13 cellular contexts compared by ENCODE assay signal in genomic region chr2:197296861-197297260, GRCh38. TPM values are rescaled to one million over a fixed set of nuclear protein-coding genes. Genes with fewer than 3 reads are reported as not detected.
DNase-seq lines count a peak whose midpoint lies in the region; ATAC-seq and TF ChIP-seq lines count a peak whose summit lies in the region.
"Had no signal": no experiment of that assay in that cellular context is flagged by ENCODE, and none has a peak within 500 bp of the region (broad histone marks: within the 10 kb centered on the region; RNA-seq: fewer than 3 reads in every experiment).

No MANE protein-coding gene starts in this region.

- H3K4me1 ChIP-seq in DOHH2 (ENCODE audit: control insufficient read depth, low read length) = peaks cover 100% of the 10 kb centered on the region
- H3K4me1 ChIP-seq in Loucy (ENCODE audit: insufficient read depth, low read length, poor library complexity, severe bottlenecking) = peaks cover 69% of the 10 kb centered on the region
- H3K4me1 ChIP-seq: prostate gland had no signal

- H3K9me3 Mint-ChIP-seq in activated CD8-positive, alpha-beta T cell treated with anti-CD3 and anti-CD28 coated beads for 36 hours = peaks cover 21% of the 10 kb centered on the region
- peaks cover 0 to under 1% of the 10 kb centered on the region in 2 donors for H3K9me3 Mint-ChIP-seq in natural killer cell

- CTCF ChIA-PET in activated CD8-positive, alpha-beta T cell treated with anti-CD3 and anti-CD28 coated beads for 36 hours (lab: Charles Lee) = interaction anchor here (0.6 to 3.4 kb wide), 7 partner anchors 8 to 1130 kb away, joined by 3 to 15 read pairs (median 6); no protein-coding TSS in a partner anchor

- no peak for ATAC-seq in activated CD8-positive, alpha-beta T cell treated with anti-CD3 and anti-CD28 coated beads for 36 hours
- no peak for ATAC-seq in natural killer cell
- ATAC-seq in left lobe of liver = no peak
- ATAC-seq: HCT116 had no signal

- H3K4me2 ChIP-seq in DOHH2 (ENCODE audit: low read length) (peak overlapping the region; percentile 91), Loucy (ENCODE audit: low read depth, low read length, poor library complexity, severe bottlenecking) (peak overlapping the region; percentile 73)

- H3K4me1 Mint-ChIP-seq in activated CD8-positive, alpha-beta T cell treated with anti-CD3 and anti-CD28 coated beads for 36 hours (ENCODE audit: low read depth) = peaks cover 95% of the 10 kb centered on the region
- H3K4me1 Mint-ChIP-seq in natural killer cell = peaks cover 95 to 99% of the 10 kb centered on the region in 2 donors

- H3K4me3 Mint-ChIP-seq in activated CD8-positive, alpha-beta T cell treated with anti-CD3 and anti-CD28 coated beads for 36 hours = peak overlapping the region; percentile 81
- peak overlapping the region; percentile 74 for H3K4me3 Mint-ChIP-seq in natural killer cell

- peak overlapping the region; percentile 95 for H3K27ac Mint-ChIP-seq in activated CD8-positive, alpha-beta T cell treated with anti-CD3 and anti-CD28 coated beads for 36 hours
- peak overlapping the region; percentile 94 to 97 for H3K27ac Mint-ChIP-seq in natural killer cell

- H3K4me3 ChIP-seq in DOHH2 (ENCODE audit: low read length) (peak overlapping the region; percentile 75), Loucy (ENCODE audit: low read length, poor library complexity, severe bottlenecking) (peak overlapping the region; percentile 50)
- H3K4me3 ChIP-seq: prostate gland had no signal

- POLR2A ChIA-PET in activated CD8-positive, alpha-beta T cell treated with anti-CD3 and anti-CD28 coated beads for 36 hours (lab: Charles Lee) = interaction anchor here (1.0 to 4.4 kb wide), 5 partner anchors 11 to 86 kb away, joined by 3 to 52 read pairs (median 9); partner anchors contain the start of gene ANKRD44

- no peak for DNase-seq in activated CD8-positive, alpha-beta T cell treated with anti-CD3 and anti-CD28 coated beads for 36 hours
- DNase-seq in natural killer cell (no peak), left lobe of liver (ENCODE audit: low spot score) (no peak), NCI-H2227 (lab: John Stamatoyannopoulos, UW; ENCODE audit: unreplicated experiment) (no peak), SHP77 treated with DMSO at 0.1 percent for 48 hours (lab: John Stamatoyannopoulos, UW) (no peak)
- DNase-seq: central memory CD4-positive, alpha-beta T cell; hippocampal formation; NCI-H187 treated with DMSO at 0.1 percent for 48 hours; stimulated activated CD4-positive, alpha-beta T cell treated with anti-CD3 and anti-CD28 coated beads, Interleukin-4, amount 100 ng/mL, for 1 hour had no signal

- H3F3A ChIP-seq in DOHH2 (ENCODE audit: control insufficient read depth, insufficient read depth) (peaks cover 43% of the 10 kb centered on the region), Loucy (ENCODE audit: low read depth) (peaks cover 9% of the 10 kb centered on the region; the same call in 1 of the 2 replicates)

- H3K36me3 ChIP-seq in DOHH2 (ENCODE audit: control insufficient read depth, low read length) (peaks cover 68% of the 10 kb centered on the region), Loucy (ENCODE audit: insufficient read depth, low read length) (no peaks in the 10 kb centered on the region)
- H3K36me3 ChIP-seq: prostate gland had no signal

- peak overlapping the region; percentile 87 for H3K27ac ChIP-seq in DOHH2 (ENCODE audit: low read depth, low read length)
- H3K27ac ChIP-seq: prostate gland had no signal

- intact Hi-C loops in activated CD8-positive, alpha-beta T cell treated with anti-CD3 and anti-CD28 coated beads for 36 hours (cut with micrococcal nuclease) = no loop called here
- intact Hi-C loops in natural killer cell (cut with micrococcal nuclease) = no loop called here

- peaks cover 74% of the 10 kb centered on the region for H3K36me3 Mint-ChIP-seq in activated CD8-positive, alpha-beta T cell treated with anti-CD3 and anti-CD28 coated beads for 36 hours (ENCODE audit: low read depth)
- peaks cover 9% of the 10 kb centered on the region for H3K36me3 Mint-ChIP-seq in natural killer cell

- H2AFZ ChIP-seq in Loucy (ENCODE audit: low read length) = no peak overlapping the region

- H3K27me3 ChIP-seq in DOHH2 (ENCODE audit: control insufficient read depth, low read length) (no peaks in the 10 kb centered on the region), Loucy (ENCODE audit: insufficient read depth, low read length, poor library complexity, severe bottlenecking) (no peaks in the 10 kb centered on the region)

- H3K79me2 ChIP-seq in DOHH2 (ENCODE audit: control insufficient read depth, low read length) (peaks cover 99% of the 10 kb centered on the region), Loucy (ENCODE audit: insufficient read depth, low read length) (peaks cover 100% of the 10 kb centered on the region)

- no peak for TF ChIP-seq CTCF in DOHH2 (IDR thresholded peaks at IDR 0.05; ENCODE audit: low read depth, low read length, poor library complexity, severe bottlenecking)
- no peak for TF ChIP-seq CTCF in Loucy (conservative IDR thresholded peaks at IDR 0.05; ENCODE audit: low read length)
- TF ChIP-seq CTCF in activated CD8-positive, alpha-beta T cell treated with anti-CD3 and anti-CD28 coated beads for 36 hours (IDR thresholded peaks at IDR 0.05) = no peak
- TF ChIP-seq CTCF in natural killer cell (IDR thresholded peaks at IDR 0.05) = no peak

- H4K20me1 ChIP-seq in DOHH2 (ENCODE audit: control insufficient read depth, insufficient read depth, low read depth, low read length) (no peaks in the 10 kb centered on the region), Loucy (ENCODE audit: insufficient read depth, low read length, poor library complexity, severe bottlenecking) (peaks cover 3% of the 10 kb centered on the region)

- H3K9me3 ChIP-seq in DOHH2 (ENCODE audit: control insufficient read depth, insufficient read depth, low read length) = no peaks in the 10 kb centered on the region
- H3K9me3 ChIP-seq in Loucy (ENCODE audit: insufficient read depth, low read depth, low read length) = no peaks in the 10 kb centered on the region
- H3K9me3 ChIP-seq: prostate gland had no signal

- no peaks in the 10 kb centered on the region for H3K27me3 Mint-ChIP-seq in activated CD8-positive, alpha-beta T cell treated with anti-CD3 and anti-CD28 coated beads for 36 hours
- H3K27me3 Mint-ChIP-seq in natural killer cell (ENCODE audit: low read depth in 2 of 2) = no peaks in the 10 kb centered on the region

- H3K9ac ChIP-seq in Loucy (ENCODE audit: low read depth, low read length, poor library complexity, severe bottlenecking) = peak overlapping the region; percentile 44

- H3K9me2 ChIP-seq in DOHH2 (replicated peaks; ENCODE audit: control insufficient read depth, low read length) = no peaks in the 10 kb centered on the region
- no peaks in the 10 kb centered on the region for H3K9me2 ChIP-seq in Loucy (replicated peaks; ENCODE audit: low read depth, low read length)

RNA-seq across cellular contexts. Expression of gene ANKRD44, which starts 13.7 kb away (rescaled TPM):
- total RNA-seq in activated CD8-positive, alpha-beta T cell treated with anti-CD3 and anti-CD28 coated beads for 36 hours = 100 to 1,000 TPM; 131 to 132 TPM
- total RNA-seq in natural killer cell (100 to 1,000 TPM; 252 to 376 (median 311) TPM), left lobe of liver (7.9 TPM)

Comparison
In these comparisons a context has a peak if more than half of its experiments do, and no peak if none do; other contexts are left out.
1. RNA of gene ANKRD44, which starts 13.7 kb away (total RNA-seq): 252 to 376 TPM in natural killer cell and 131 to 132 TPM in activated CD8-positive, alpha-beta T cell treated with anti-CD3 and anti-CD28 coated beads for 36 hours; 7.9 TPM in left lobe of liver (single experiment); every median in the first group is over 10 times any median in the second.